In genomic region chr5:172283020-172283861, GRCh38 we compare ENCODE assay signal across 1 cellular context.
TF ChIP-seq lines count a peak whose summit lies in the region.

Gene UBTD2, minus strand, starts transcription at chr5:172283764. Its CDS starts 99 bp downstream, at chr5:172283665.

TF ChIP-seq in HepG2, 621 proteins besides CTCF, POLR2A, EP300 and RAD21 (continued from another document):
- TF ChIP-seq PAXIP1 (CRISPR knock-in tag; conservative IDR thresholded peaks at IDR 0.05) (0 out of 2 replicates have a peak, but pooled peaks have one; percentile 43), ARNT (IDR thresholded peaks at IDR 0.05) (no peak), ZSCAN29 (CRISPR knock-in tag; conservative IDR thresholded peaks at IDR 0.05) (peak; percentile 7; the same call in 1 of the 2 replicates), NCOR1 (IDR thresholded peaks at IDR 0.05; ENCODE audit: borderline replicate concordance, low read length) (no peak), NBN (conservative IDR thresholded peaks at IDR 0.05) (no peak), ZNF367 (CRISPR knock-in tag; IDR thresholded peaks at IDR 0.05; ENCODE audit: borderline replicate concordance) (0 out of 2 replicates have a peak, but pooled peaks have one; percentile 25), ZNF710 (CRISPR knock-in tag; IDR thresholded peaks at IDR 0.05; ENCODE audit: borderline replicate concordance) (peak; percentile 60; the same call in 1 of the 2 replicates), ZBTB44 (CRISPR knock-in tag; IDR thresholded peaks at IDR 0.05) (no peak), KDM3A (CRISPR knock-in tag; IDR thresholded peaks at IDR 0.05; ENCODE audit: low read depth) (peak; percentile 46; the same call in 1 of the 2 replicates), ZNF619 (CRISPR knock-in tag; IDR thresholded peaks at IDR 0.05) (0 out of 2 replicates have a peak, but pooled peaks have one; percentile 42), ZNF383 (CRISPR knock-in tag; IDR thresholded peaks at IDR 0.05; ENCODE audit: borderline replicate concordance) (no peak), AHR (CRISPR knock-in tag; IDR thresholded peaks at IDR 0.05) (0 out of 2 replicates have a peak, but pooled peaks have one; percentile 29), MAX (IDR thresholded peaks at IDR 0.05) (peak; percentile 13; the same call in 1 of the 2 replicates), KLF6 (CRISPR knock-in tag; IDR thresholded peaks at IDR 0.05) (no peak)
TF ChIP-seq in HepG2: peak in this region for 119.
